Comparison of ENCODE assay signal across 9 cellular contexts in genomic region chr9:109903515-109904138, GRCh38.
DNase-seq lines count a peak whose midpoint lies in the region; ATAC-seq, FAIRE-seq and TF ChIP-seq lines count a peak whose summit lies in the region.
"Had no signal": no experiment of that assay in that cellular context is flagged by ENCODE, and none has a peak within 500 bp of the region (broad histone marks: within the 10 kb centered on the region; RNA-seq: fewer than 3 reads in every experiment).

No MANE protein-coding gene starts in this region.

- no peak overlapping the region for H2AK5ac ChIP-seq in H1 (ENCODE audit: low read depth, low read length)

- no peak overlapping the region for H4K5ac ChIP-seq in H1 (ENCODE audit: insufficient read length, low read depth, low read length)

- no peak overlapping the region for H4K8ac ChIP-seq in H1 (ENCODE audit: extremely low read depth, insufficient read depth, low read length)

- H4K20me1 ChIP-seq in H1 (replicated peaks in 1 of 2; ENCODE audit: control insufficient read depth in 1 of 2, insufficient read depth in 2 of 2, low read length in 2 of 2), result no peaks in the 10 kb centered on the region

- H3K36me3 Mint-ChIP-seq in HFFc6 (ENCODE audit: low read depth) (0 out of 2 replicates have a peak, but pooled peaks cover 3% of the 10 kb centered on the region), mesothelial cell of epicardium (no peaks in the 10 kb centered on the region)
- no peaks in the 10 kb centered on the region for H3K36me3 Mint-ChIP-seq in activated CD4-positive, alpha-beta T cell treated with anti-CD3 and anti-CD28 coated beads, Interleukin-2, amount 10 ng/mL, durations not matched to agents 24 days and 14 days (ENCODE audit: low read depth)

- peak; percentile 86 for DNase-seq in DMS 273 (lab: John Stamatoyannopoulos, UW; ENCODE audit: unreplicated experiment)
- peak; percentile 66 for DNase-seq in HFFc6
- DNase-seq in NCI-H69 (lab: John Stamatoyannopoulos, UW), result peak; percentile 91
- DNase-seq in activated CD4-positive, alpha-beta T cell treated with anti-CD3 and anti-CD28 coated beads, Interleukin-2, amount 10 ng/mL, durations not matched to agents 24 days and 14 days, result peak; percentile 90
- peak; percentile 13 to 56 for DNase-seq in H1 (ENCODE audit: low read depth in 1 of 2, low spot score in 2 of 2)
- DNase-seq in mesothelial cell of epicardium (ENCODE audit: low spot score in 2 of 2, unreplicated experiment in 2 of 2), result peak; percentile 35 to 51
- peak; percentile 84 for DNase-seq in superior temporal gyrus (ENCODE audit: extremely low spot score)

- intact Hi-C loops in activated CD4-positive, alpha-beta T cell treated with anti-CD3 and anti-CD28 coated beads, Interleukin-2, amount 10 ng/mL, durations not matched to agents 24 days and 14 days (cut with micrococcal nuclease), result loop anchor here (1.0 to 2.0 kb wide), 3 partner anchors 15 to 314 kb away; no protein-coding TSS in a partner anchor

- H3K4me1 ChIP-seq in H1 (replicated peaks in 1 of 4; ENCODE audit: control insufficient read depth in 3 of 4, insufficient read depth in 4 of 4, low read length in 3 of 4), result peaks cover 0 to 5% (median 0%) of the 10 kb centered on the region in 4 experiments; a peak in 2 of 7 replicates

- no peak for TF ChIP-seq POLR2A in H1 (IDR thresholded peaks at IDR 0.05; ENCODE audit: control extremely low read depth in 1 of 2, low read depth in 2 of 2, low read length in 2 of 2)

- H3K27ac ChIP-seq in H1 (ENCODE audit: low read depth, low read length), result no peak overlapping the region

- no peaks in the 10 kb centered on the region for H3K23me2 ChIP-seq in H1 (ENCODE audit: low read depth, low read length)

- no peak overlapping the region for H3K9ac ChIP-seq in H1 (replicated peaks in 1 of 4; ENCODE audit: extremely low read depth in 1 of 4, low read depth in 3 of 4, low read length in 3 of 4)

- TF ChIP-seq EP300 in H1 (IDR thresholded peaks at IDR 0.05; ENCODE audit: borderline replicate concordance in 1 of 2, low read depth in 2 of 2, low read length in 2 of 2), result no peak

- H3K4me3 ChIP-seq in H1 (ENCODE audit: extremely low read depth in 1 of 4, insufficient read depth in 2 of 4, low read depth in 3 of 4, low read length in 4 of 4), result no peak overlapping the region

- no peaks in the 10 kb centered on the region for H3K79me2 ChIP-seq in H1 (ENCODE audit: control insufficient read depth in 1 of 2, insufficient read depth in 2 of 2, low read length in 2 of 2)

- H3K27ac Mint-ChIP-seq in HFFc6, result peak overlapping the region; percentile 31
- H3K27ac Mint-ChIP-seq in activated CD4-positive, alpha-beta T cell treated with anti-CD3 and anti-CD28 coated beads, Interleukin-2, amount 10 ng/mL, durations not matched to agents 24 days and 14 days, result peak overlapping the region; percentile 23
- H3K27ac Mint-ChIP-seq in mesothelial cell of epicardium, result no peak overlapping the region

- H3K23ac ChIP-seq in H1 (ENCODE audit: insufficient read length), result no peak overlapping the region

- H4K91ac ChIP-seq in H1 (replicated peaks; ENCODE audit: insufficient read length, low read length), result no peak overlapping the region

- TF ChIP-seq CTCF in HFFc6 (IDR thresholded peaks at IDR 0.05), result peak; percentile 92
- TF ChIP-seq CTCF in H1 (IDR thresholded peaks at IDR 0.05; ENCODE audit: control extremely low read depth in 1 of 3, insufficient read depth in 1 of 3, low read depth in 1 of 3, low read length in 3 of 3), result peak; percentile 54 to 88 (median 86)
- TF ChIP-seq CTCF in mesothelial cell of epicardium (IDR thresholded peaks at IDR 0.05; ENCODE audit: unreplicated experiment), result peak; percentile 70

- H3K14ac ChIP-seq in H1 (ENCODE audit: insufficient read length), result no peak overlapping the region

- H3K4me1 Mint-ChIP-seq in HFFc6 (ENCODE audit: low read depth) (peaks cover 39% of the 10 kb centered on the region), mesothelial cell of epicardium (peaks cover 19% of the 10 kb centered on the region)
- H3K4me1 Mint-ChIP-seq in activated CD4-positive, alpha-beta T cell treated with anti-CD3 and anti-CD28 coated beads, Interleukin-2, amount 10 ng/mL, durations not matched to agents 24 days and 14 days, result peaks cover 36% of the 10 kb centered on the region

- no peak overlapping the region for H2BK120ac ChIP-seq in H1 (replicated peaks; ENCODE audit: low read depth, low read length)

- no peak overlapping the region for H2AFZ ChIP-seq in H1 (ENCODE audit: low read length)

- H3K4me2 ChIP-seq in H1 (ENCODE audit: insufficient read depth in 1 of 2, low read depth in 2 of 2, low read length in 2 of 2), result no peak overlapping the region

- TF ChIP-seq RAD21 in H1 (IDR thresholded peaks at IDR 0.05 in 1 of 2, conservative IDR thresholded peaks at IDR 0.05 in 1 of 2; ENCODE audit: low read depth in 2 of 2, low read length in 2 of 2), result peak; percentile 96 to 98

- 4% methylated on average over 2 of the region's 2 CpGs; no CpG with 5 or more reads in 1 of the 2 experiments for WGBS in H1 (ENCODE audit: extremely low coverage in 1 of 2, insufficient coverage in 1 of 2, insufficient read length in 1 of 2, insufficient replicate concordance in 2 of 2, low coverage in 1 of 2, low lambda C conversion rate in 2 of 2, missing lambda C conversion rate in 1 of 2), 2 experiments

- H2BK20ac ChIP-seq in H1 (ENCODE audit: low read length), result no peak overlapping the region

- no peaks in the 10 kb centered on the region for H3K27me3 ChIP-seq in H1 (replicated peaks in 1 of 4; ENCODE audit: control insufficient read depth in 3 of 4, extremely low read depth in 1 of 4, insufficient read depth in 3 of 4, low read length in 3 of 4)

- 0 out of 2 replicates have a peak overlapping the region, but pooled peaks have one; percentile 88 for H2BK15ac ChIP-seq in H1 (ENCODE audit: low read length)

- no peak for ATAC-seq in GM19023 (IDR thresholded peaks at IDR 0.05; ENCODE audit: unreplicated experiment)

- POLR2A ChIA-PET in H1 (lab: Charles Lee; ENCODE audit: partially characterized antibody), result interaction anchor here (0.5 to 0.6 kb wide), 2 partner anchors 75 to 141 kb away, joined by 3 to 6 read pairs; no protein-coding TSS in a partner anchor

- no peak overlapping the region for H3K4me3 Mint-ChIP-seq in HFFc6
- no peak overlapping the region for H3K4me3 Mint-ChIP-seq in activated CD4-positive, alpha-beta T cell treated with anti-CD3 and anti-CD28 coated beads, Interleukin-2, amount 10 ng/mL, durations not matched to agents 24 days and 14 days
- H3K4me3 Mint-ChIP-seq in mesothelial cell of epicardium, result no peak overlapping the region

- H3K9me3 Mint-ChIP-seq in HFFc6 (no peaks in the 10 kb centered on the region), mesothelial cell of epicardium (no peaks in the 10 kb centered on the region)
- H3K9me3 Mint-ChIP-seq in activated CD4-positive, alpha-beta T cell treated with anti-CD3 and anti-CD28 coated beads, Interleukin-2, amount 10 ng/mL, durations not matched to agents 24 days and 14 days, result no peaks in the 10 kb centered on the region

- H3K79me1 ChIP-seq in H1 (ENCODE audit: low read depth, low read length), result no peaks in the 10 kb centered on the region

- no peak overlapping the region for H2BK5ac ChIP-seq in H1 (ENCODE audit: low read depth, low read length)

- H3K27me3 Mint-ChIP-seq in HFFc6 (ENCODE audit: insufficient read depth) (peaks cover 2% of the 10 kb centered on the region), mesothelial cell of epicardium (ENCODE audit: low read depth) (no peaks in the 10 kb centered on the region)
- no peaks in the 10 kb centered on the region for H3K27me3 Mint-ChIP-seq in activated CD4-positive, alpha-beta T cell treated with anti-CD3 and anti-CD28 coated beads, Interleukin-2, amount 10 ng/mL, durations not matched to agents 24 days and 14 days

- no peak overlapping the region for H3K4ac ChIP-seq in H1 (replicated peaks; ENCODE audit: insufficient read length, low read depth, low read length)

- H3K36me3 ChIP-seq in H1 (ENCODE audit: control insufficient read depth in 2 of 4, insufficient read depth in 4 of 4, low read length in 3 of 4), result no peaks in the 10 kb centered on the region

- CTCF ChIA-PET in H1 (lab: Charles Lee; ENCODE audit: partially characterized antibody), result interaction anchor here (0.6 to 8.4 kb wide), 66 partner anchors 11 to 1581 kb away, joined by 3 to 127 read pairs (median 4); no protein-coding TSS in a partner anchor

- peak; percentile 65 for FAIRE-seq in H1 (lab: Jason Lieb, UNC)
- FAIRE-seq: TTC549 had no signal

- H3K56ac ChIP-seq in H1 (replicated peaks; ENCODE audit: insufficient read length, low read depth, low read length), result no peak overlapping the region

- H3K9me3 ChIP-seq in H1 (ENCODE audit: insufficient read depth in 2 of 2, low read depth in 1 of 2, low read length in 1 of 2), result no peaks in the 10 kb centered on the region

- H2BK12ac ChIP-seq in H1 (ENCODE audit: low read depth, low read length), result no peak overlapping the region

- H3K18ac ChIP-seq in H1 (ENCODE audit: extremely low read depth, low read length), result no peak overlapping the region

TF ChIP-seq in H1, 55 proteins besides CTCF, POLR2A, EP300 and RAD21 (continues in another document):
- no peak for TF ChIP-seq CTBP2 (IDR thresholded peaks at IDR 0.05; ENCODE audit: borderline replicate concordance, insufficient read depth, insufficient read length, low read length)
- 0 out of 2 replicates have a peak, but pooled peaks have one; percentile 37 for TF ChIP-seq TEAD4 (IDR thresholded peaks at IDR 0.05; ENCODE audit: low read depth, low read length)
- TF ChIP-seq SUZ12 (IDR thresholded peaks at IDR 0.05; ENCODE audit: low read length), result no peak
- no peak for TF ChIP-seq SIX5 (IDR thresholded peaks at IDR 0.05; ENCODE audit: low read depth, low read length)
- TF ChIP-seq CHD2 (IDR thresholded peaks at IDR 0.05; ENCODE audit: low read length), result no peak
- TF ChIP-seq KDM1A (IDR thresholded peaks at IDR 0.05; ENCODE audit: borderline replicate concordance, low read length), result no peak
- no peak for TF ChIP-seq GTF2F1 (IDR thresholded peaks at IDR 0.05; ENCODE audit: borderline replicate concordance, low read depth, low read length)
- no peak for TF ChIP-seq SP1 (IDR thresholded peaks at IDR 0.05; ENCODE audit: low read depth, low read length)
- TF ChIP-seq SRF (IDR thresholded peaks at IDR 0.05; ENCODE audit: low read depth, low read length), result no peak
- TF ChIP-seq ATF3 (IDR thresholded peaks at IDR 0.05; ENCODE audit: insufficient read depth, low read depth, low read length), result no peak
- TF ChIP-seq, protein P1, sequence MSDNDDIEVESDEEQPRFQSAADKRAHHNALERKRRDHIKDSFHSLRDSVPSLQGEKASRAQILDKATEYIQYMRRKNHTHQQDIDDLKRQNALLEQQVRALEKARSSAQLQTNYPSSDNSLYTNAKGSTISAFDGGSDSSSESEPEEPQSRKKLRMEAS (IDR thresholded peaks at IDR 0.05), result peak; percentile 53; the same call in 1 of the 2 replicates
- no peak for TF ChIP-seq BRCA1 (IDR thresholded peaks at IDR 0.05; ENCODE audit: low read depth, low read length)
- TF ChIP-seq CEBPB (IDR thresholded peaks at IDR 0.05; ENCODE audit: low read depth, low read length), result peak; percentile 77; the same call in 1 of the 2 replicates

Comparison
In these comparisons a context has a peak if more than half of its experiments do, and no peak if none do; other contexts are left out.
1. DNase-seq: peak in every context shown above with its lines; median percentile 91 in NCI-H69; 90 in activated CD4-positive, alpha-beta T cell treated with anti-CD3 and anti-CD28 coated beads, Interleukin-2, amount 10 ng/mL, durations not matched to agents 24 days and 14 days; 86 in DMS 273; 84 in superior temporal gyrus; 66 in HFFc6; 43 in mesothelial cell of epicardium; 34 in H1.